In genomic region chr16:75074920-75075687, GRCh38 we compare ENCODE assay signal across 8 cellular contexts. TPM values are rescaled to one million over a fixed set of nuclear protein-coding genes. Genes with fewer than 3 reads are reported as not detected.
DNase-seq lines count a peak whose midpoint lies in the region; ATAC-seq and TF ChIP-seq lines count a peak whose summit lies in the region.

No MANE protein-coding gene starts in this region.

- H3K4me3 ChIP-seq in spleen (peak overlapping the region in 1 of 8 donors; percentile 31), brain microvascular endothelial cell (ENCODE audit: low read depth, low read length) (no peak overlapping the region)

- no peaks in the 10 kb centered on the region for H3K36me3 ChIP-seq in spleen
- H3K36me3 ChIP-seq in brain microvascular endothelial cell (replicated peaks): no peaks in the 10 kb centered on the region

- H3K4me3 Mint-ChIP-seq in activated naive CD8-positive, alpha-beta T cell treated with anti-CD3 and anti-CD28 coated beads for 36 hours: peak overlapping the region; percentile 2

- intact Hi-C loops in spleen (cut with DNase I; ENCODE audit: low total_unique reads): no loop called here

- WGBS in spleen, 5 donors: 15 to 33% (median 18%) methylated on average over 12 of the region's 12 CpGs

- H3K27me3 ChIP-seq in spleen (replicated peaks in 1 of 7) (peaks cover 0 to 33% (median 0%) of the 10 kb centered on the region in 7 donors), brain microvascular endothelial cell (replicated peaks) (no peaks in the 10 kb centered on the region)

- peak overlapping the region in 6 of 8 donors; percentile 1 to 65 (median 36) for H3K27ac ChIP-seq in spleen
- no peak overlapping the region for H3K27ac ChIP-seq in brain microvascular endothelial cell

- H3K9me3 Mint-ChIP-seq in activated naive CD8-positive, alpha-beta T cell treated with anti-CD3 and anti-CD28 coated beads for 36 hours: peaks cover 5% of the 10 kb centered on the region

- peak overlapping the region; percentile 32 for H3K27ac Mint-ChIP-seq in activated naive CD8-positive, alpha-beta T cell treated with anti-CD3 and anti-CD28 coated beads for 36 hours

- peak in 2 of 11 experiments; percentile 21 to 33 for TF ChIP-seq CTCF in spleen (IDR thresholded peaks at IDR 0.05 in 8 of 11, conservative IDR thresholded peaks at IDR 0.05 in 3 of 11)
- no peak for TF ChIP-seq CTCF in brain microvascular endothelial cell (IDR thresholded peaks at IDR 0.05; ENCODE audit: low read depth, low read length, missing control alignments)

- no peaks in the 10 kb centered on the region for H3K9me3 ChIP-seq in spleen

- H3K36me3 Mint-ChIP-seq in activated naive CD8-positive, alpha-beta T cell treated with anti-CD3 and anti-CD28 coated beads for 36 hours: no peaks in the 10 kb centered on the region

- in situ Hi-C loops in brain microvascular endothelial cell (cut with HindIII; ENCODE audit: low pct_ligation_motif_present, low sequenced_read_pairs): no loop called here

- ATAC-seq in GM19043 (IDR thresholded peaks at IDR 0.05; ENCODE audit: low read depth, unreplicated experiment): peak; percentile 96
- ATAC-seq in HG03135 (IDR thresholded peaks at IDR 0.05; ENCODE audit: unreplicated experiment): peak; percentile 96

- H3K27me3 Mint-ChIP-seq in activated naive CD8-positive, alpha-beta T cell treated with anti-CD3 and anti-CD28 coated beads for 36 hours: no peaks in the 10 kb centered on the region

- DNase-seq in T-helper 1 cell (peak; percentile 38 to 99 (median 66)), spleen (peak; percentile 93), NCI-H2029 (lab: John Stamatoyannopoulos, UW) (no peak), NCI-H1092 treated with DMSO at 0.1 percent for 48 hours (lab: John Stamatoyannopoulos, UW) (no peak), brain microvascular endothelial cell (no peak)
- DNase-seq in activated naive CD8-positive, alpha-beta T cell treated with anti-CD3 and anti-CD28 coated beads for 36 hours: peak; percentile 72

- H3K4me1 ChIP-seq in spleen: peaks cover 8 to 55% (median 26%) of the 10 kb centered on the region in 6 donors

- TF ChIP-seq POLR2A in spleen (IDR thresholded peaks at IDR 0.05): no peak

- peaks cover 35% of the 10 kb centered on the region for H3K4me1 Mint-ChIP-seq in activated naive CD8-positive, alpha-beta T cell treated with anti-CD3 and anti-CD28 coated beads for 36 hours

RNA-seq across cellular contexts. Expression of gene LDHD, which starts 41.5 kb away (rescaled TPM):
- total RNA-seq in activated naive CD8-positive, alpha-beta T cell treated with anti-CD3 and anti-CD28 coated beads for 36 hours: not detected
- 1 to 10 TPM in 5 of 7 donors, under 1 TPM in 2; 0.76 to 3.3 (median 1.5) TPM for total RNA-seq in spleen
- polyA plus RNA-seq in spleen: 1 to 10 TPM in 1 of 3 donors, under 1 TPM in 2; 0.53 to 1.1 (median 0.57) TPM

Comparison
In these comparisons a context has a peak if more than half of its experiments do, and no peak if none do; other contexts are left out.
1. DNase-seq: peak in T-helper 1 cell (5 of 5), activated naive CD8-positive, alpha-beta T cell treated with anti-CD3 and anti-CD28 coated beads for 36 hours (single experiment) and spleen (single experiment); none in NCI-H2029 (single experiment), NCI-H1092 treated with DMSO at 0.1 percent for 48 hours (single experiment) and brain microvascular endothelial cell (single experiment).